6 cellular contexts compared by ENCODE assay signal in the genomic region with DNA sequence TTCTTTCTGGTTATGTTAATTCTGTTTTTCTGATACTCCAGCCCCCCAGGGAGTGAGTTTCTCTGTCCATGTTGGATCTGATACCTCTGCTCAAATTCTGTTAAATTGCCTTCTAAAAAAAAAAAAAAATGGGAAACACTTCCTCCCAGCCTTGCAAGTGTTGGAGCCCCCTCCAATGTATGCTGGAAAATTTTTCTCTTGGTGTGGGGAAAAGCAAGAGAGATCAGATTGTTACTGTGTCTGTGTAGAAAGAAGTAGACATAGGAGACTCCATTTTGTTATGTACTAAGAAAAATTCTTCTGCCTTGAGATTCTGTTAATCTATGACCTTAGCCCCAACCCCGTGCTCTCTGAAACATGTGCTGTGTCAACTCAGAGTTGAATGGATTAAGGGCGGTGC. TPM values are rescaled to one million over a fixed set of nuclear protein-coding genes. Genes with fewer than 3 reads are reported as not detected.
DNase-seq lines count a peak whose midpoint lies in the region; ATAC-seq, FAIRE-seq and TF ChIP-seq lines count a peak whose summit lies in the region.
"Not testable (repeated sequence)": the region's sequence is repeated elsewhere in the genome, so short reads cannot be mapped to it uniquely, and the experiment has no call there.

No MANE protein-coding gene starts in this region.

- H3K4me2 ChIP-seq in GM23338: peak overlapping the region; percentile 58; the same call in 1 of the 2 replicates
- H3K4me2 ChIP-seq in K562 (ENCODE audit: insufficient read depth, low read length); smooth muscle cell: not testable (repeated sequence)

- H3K27ac ChIP-seq in GM23338 (ENCODE audit: low read depth) (peak overlapping the region; percentile 95), HUES6 (ENCODE audit: low read depth, low read length) (peak overlapping the region; percentile 81), left ventricle myocardium inferior (replicated peaks) (peak overlapping the region; percentile 41), mesodermal cell (ENCODE audit: low read depth, low read length, severe bottlenecking) (peak overlapping the region; percentile 0), smooth muscle cell (ENCODE audit: low read depth) (peak overlapping the region; percentile 72)
- not testable (repeated sequence) for H3K27ac ChIP-seq in K562 (ENCODE audit: extremely low read depth, low read depth, low read length)

- in situ Hi-C loops in K562 (cut with MboI): not testable (repeated sequence)

- H3K27me3 Mint-ChIP-seq in GM23338 (ENCODE audit: insufficient read depth, low read depth, poor library complexity): not testable (repeated sequence)

- not testable (repeated sequence) for H3K27me3 ChIP-seq in GM23338 (ENCODE audit: insufficient read depth); HUES6 (ENCODE audit: control insufficient read depth, insufficient read depth, low read length); K562 (ENCODE audit: control insufficient read depth in 2 of 2, insufficient read depth in 2 of 2, low read length in 2 of 2); left ventricle myocardium inferior (ENCODE audit: low read depth); smooth muscle cell (ENCODE audit: low read depth)

- POLR2A ChIA-PET in K562 (lab: Yijun Ruan, JAX): not testable (repeated sequence)

- H3K9me1 ChIP-seq in K562 (ENCODE audit: control insufficient read depth, insufficient read depth, low read length): not testable (repeated sequence)

- not testable (repeated sequence) for H3F3A ChIP-seq in GM23338 (replicated peaks; ENCODE audit: low read depth)
- peaks cover 15% of the 10 kb centered on the region for H3F3A ChIP-seq in smooth muscle cell (ENCODE audit: low read depth)

- H3K79me2 ChIP-seq in GM23338 (replicated peaks; ENCODE audit: insufficient read depth); smooth muscle cell (ENCODE audit: low read depth): not testable (repeated sequence)
- peaks cover 36% of the 10 kb centered on the region; the same call in 2 of the 3 replicates for H3K79me2 ChIP-seq in K562 (ENCODE audit: control insufficient read depth, insufficient read depth, low read length)

- intact Hi-C loops in K562 (cut with micrococcal nuclease); left ventricle myocardium inferior (cut with micrococcal nuclease): not testable (repeated sequence)

- not testable (repeated sequence) for TF ChIP-seq CTCF in GM23338 (conservative IDR thresholded peaks at IDR 0.05; ENCODE audit: low read depth in 2 of 2); K562 (IDR thresholded peaks at IDR 0.05 in 2 of 3, conservative IDR thresholded peaks at IDR 0.05 in 1 of 3; ENCODE audit: insufficient read depth in 2 of 3, low read depth in 1 of 3, low read length in 3 of 3); left ventricle myocardium inferior (IDR thresholded peaks at IDR 0.05; ENCODE audit: borderline replicate concordance); smooth muscle cell (IDR thresholded peaks at IDR 0.05; ENCODE audit: borderline replicate concordance, insufficient read depth, poor library complexity, severe bottlenecking)

- no CpG with 5 or more reads among the region's 2 CpGs for WGBS in K562 (ENCODE audit: insufficient coverage, low coverage, missing lambda C conversion rate)
- WGBS in mesodermal cell (ENCODE audit: insufficient coverage in 2 of 2), 2 experiments: no CpG with 5 or more reads among the region's 2 CpGs
- WGBS in smooth muscle cell (ENCODE audit: low lambda C conversion rate): 0% methylated on average over 1 of the region's 2 CpGs

- not testable (repeated sequence) for TF ChIP-seq RAD21 in K562 (CRISPR knock-in tag; conservative IDR thresholded peaks at IDR 0.05 in 1 of 2, IDR thresholded peaks at IDR 0.05 in 1 of 2)

- H3K4me1 ChIP-seq in GM23338 (ENCODE audit: insufficient read depth): peaks cover 28% of the 10 kb centered on the region
- peaks cover 60% of the 10 kb centered on the region for H3K4me1 ChIP-seq in HUES6 (ENCODE audit: control insufficient read depth, insufficient read depth, low read length)
- peaks cover 20 to 62% of the 10 kb centered on the region in 2 experiments for H3K4me1 ChIP-seq in K562 (replicated peaks in 1 of 2; ENCODE audit: control insufficient read depth in 2 of 2, insufficient read depth in 2 of 2, low read length in 2 of 2)
- peaks cover 52% of the 10 kb centered on the region for H3K4me1 ChIP-seq in left ventricle myocardium inferior
- peaks cover 40% of the 10 kb centered on the region for H3K4me1 ChIP-seq in mesodermal cell (ENCODE audit: control insufficient read depth, insufficient read depth, low read length, poor library complexity, severe bottlenecking)
- H3K4me1 ChIP-seq in smooth muscle cell (ENCODE audit: low read depth): not testable (repeated sequence)

- not testable (repeated sequence) for DNase-seq in GM23338 (ENCODE audit: low spot score); K562 (ENCODE audit: extremely low read depth in 1 of 4, low spot score in 3 of 4); left ventricle myocardium inferior; smooth muscle cell (lab: John Stamatoyannopoulos, UW; ENCODE audit: unreplicated experiment)

- ATAC-seq in GM23338, K562: not testable (repeated sequence)

- CTCF ChIA-PET in K562 (lab: Yijun Ruan, JAX; ENCODE audit: low intra/inter-chr PET ratio): not testable (repeated sequence)

- not testable (repeated sequence) for H3K9me3 Mint-ChIP-seq in GM23338

- not testable (repeated sequence) for H4K20me1 ChIP-seq in GM23338 (replicated peaks; ENCODE audit: insufficient read depth); K562 (replicated peaks; ENCODE audit: control insufficient read depth, insufficient read depth, low read length); smooth muscle cell (ENCODE audit: low read depth)

- H3K9ac ChIP-seq in HUES6 (ENCODE audit: low read length): peak overlapping the region; percentile 66
- H3K9ac ChIP-seq in K562 (ENCODE audit: insufficient read depth in 1 of 2, low read depth in 2 of 2, low read length in 2 of 2); smooth muscle cell (ENCODE audit: low read depth): not testable (repeated sequence)

- H3K9me3 ChIP-seq in HUES6 (ENCODE audit: control insufficient read depth, insufficient read depth, low read depth, low read length); K562 (replicated peaks; ENCODE audit: control insufficient read depth, insufficient read depth, low read depth, low read length); left ventricle myocardium inferior (replicated peaks); mesodermal cell (ENCODE audit: control insufficient read depth, low read length); smooth muscle cell (replicated peaks; ENCODE audit: low read depth): not testable (repeated sequence)

- H3K27ac Mint-ChIP-seq in GM23338: not testable (repeated sequence)

- TF ChIP-seq POLR2A in K562 (conservative IDR thresholded peaks at IDR 0.05): not testable (repeated sequence)

- not testable (repeated sequence) for TF ChIP-seq EP300 in K562 (IDR thresholded peaks at IDR 0.05; ENCODE audit: low read length)

- not testable (repeated sequence) for H3K36me3 ChIP-seq in GM23338 (ENCODE audit: insufficient read depth); HUES6 (ENCODE audit: control insufficient read depth, insufficient read depth, low read length); K562 (ENCODE audit: control insufficient read depth, insufficient read depth, low read length); left ventricle myocardium inferior; mesodermal cell (ENCODE audit: control insufficient read depth, insufficient read depth, low read length); smooth muscle cell (ENCODE audit: low read depth)

- H3K4me1 Mint-ChIP-seq in GM23338: peaks cover 25% of the 10 kb centered on the region

- not testable (repeated sequence) for H3K36me3 Mint-ChIP-seq in GM23338 (ENCODE audit: low read depth)

- not testable (repeated sequence) for H2AFZ ChIP-seq in GM23338; K562 (ENCODE audit: low read depth, low read length); smooth muscle cell (ENCODE audit: low read depth)

- BruUV-seq in K562 (replicated peaks; lab: Mats Ljungman, UMichigan): not testable (repeated sequence)

- not testable (repeated sequence) for H3K4me3 ChIP-seq in GM23338; K562; left ventricle myocardium inferior; mesodermal cell (ENCODE audit: extremely low read depth, insufficient read depth, low read length, poor library complexity, severe bottlenecking); smooth muscle cell
- 0 out of 2 replicates have a peak overlapping the region, but pooled peaks have one; percentile 16 for H3K4me3 ChIP-seq in HUES6 (ENCODE audit: low read depth, low read length)

- not testable (repeated sequence) for H3K4me3 Mint-ChIP-seq in GM23338

- FAIRE-seq in K562 (lab: Jason Lieb, UNC): not testable (repeated sequence)

- H3K9me2 ChIP-seq in GM23338 (ENCODE audit: insufficient read depth): not testable (repeated sequence)

RNA-seq across cellular contexts. Expression of a gene that starts 6.1 kb away (rescaled TPM):
- total RNA-seq in GM23338 (2014; rRNA removed; shearing (Covaris generic)): 6.6 and 8.6 TPM in 2 replicates
- 4.2 and 5.5 TPM in 2 replicates for polyA plus RNA-seq in GM23338 (2016; fragmentation: Nextera tagmentation; extraction: Ambion mirVana)
- total RNA-seq in K562 (2011; cell fraction: chromatin; rRNA removed; ENCODE audit: low replicate concordance): 17.4 and 23.9 TPM in 2 replicates
- 10.8 and 11.7 TPM in 2 replicates for total RNA-seq in K562 (2011; cell fraction: nucleolus; rRNA removed)
- total RNA-seq in K562 (2011; cell fraction: nucleoplasm; rRNA removed): 20.8 and 25.6 TPM in 2 replicates
- 4.9 and 5.3 TPM in 2 replicates for total RNA-seq in K562 (2014; rRNA removed)
- 5.8 and 5.9 TPM in 2 replicates for total RNA-seq in K562 (2014; rRNA removed; fragmentation: Illumina TruSeq; extraction: Trizol)
- total RNA-seq in K562 (2015; rRNA removed; fragmentation: Illumina TruSeq; extraction: Trizol): 3.7 and 5.0 TPM in 2 replicates
- 5.6 and 6.0 TPM in 2 replicates for total RNA-seq in K562 (2021)
- 8.1 and 9.6 TPM in 2 replicates for polyA plus RNA-seq in K562 (2011; rRNA removed)
- polyA plus RNA-seq in K562 (2011; cell fraction: cytosol; rRNA removed): 7.7 and 9.3 TPM in 2 replicates
- polyA plus RNA-seq in K562 (2011; cell fraction: nucleus; rRNA removed): 17.0 and 18.9 TPM in 2 replicates
- polyA plus RNA-seq in K562 (2012): 5.8 and 9.3 TPM in 2 replicates
- polyA plus RNA-seq in K562 (2014; fragmentation: Illumina TruSeq; extraction: Trizol): 7.0 and 7.3 TPM in 2 replicates
- 1 to 10 TPM; 4.2 to 6.1 TPM for polyA plus RNA-seq in K562 (2014; fragmentation: Nextera tagmentation; extraction: Ambion mirVana)
- polyA plus RNA-seq in K562 (2014; rRNA removed): 6.9 and 7.3 TPM in 2 replicates
- polyA minus RNA-seq in K562 (2011; rRNA and poly(A)+ RNA removed): 9.2 and 12.9 TPM in 2 replicates
- 2.0 and 3.0 TPM in 2 replicates for polyA minus RNA-seq in K562 (2011; cell fraction: cytosol; rRNA and poly(A)+ RNA removed)
- 12.3 and 19.1 TPM in 2 replicates for polyA minus RNA-seq in K562 (2011; cell fraction: nucleus; rRNA and poly(A)+ RNA removed)
- 5.5 TPM for total RNA-seq in left ventricle myocardium inferior
- 8.4 TPM for polyA plus RNA-seq in mesodermal cell (2013, experiment 1 of 2)
- 7.7 TPM for polyA plus RNA-seq in mesodermal cell (2013, experiment 2 of 2)
- total RNA-seq in smooth muscle cell: 5.6 and 6.0 TPM in 2 replicates
- polyA plus RNA-seq in smooth muscle cell: 4.3 and 6.5 TPM in 2 replicates
